8 cellular contexts compared by ENCODE assay signal in genomic region chr12:56448860-56449621, GRCh38. TPM values are rescaled to one million over a fixed set of nuclear protein-coding genes. Genes with fewer than 3 reads are reported as not detected.
DNase-seq lines count a peak whose midpoint lies in the region; ATAC-seq, FAIRE-seq and TF ChIP-seq lines count a peak whose summit lies in the region.

A gene with protein sequence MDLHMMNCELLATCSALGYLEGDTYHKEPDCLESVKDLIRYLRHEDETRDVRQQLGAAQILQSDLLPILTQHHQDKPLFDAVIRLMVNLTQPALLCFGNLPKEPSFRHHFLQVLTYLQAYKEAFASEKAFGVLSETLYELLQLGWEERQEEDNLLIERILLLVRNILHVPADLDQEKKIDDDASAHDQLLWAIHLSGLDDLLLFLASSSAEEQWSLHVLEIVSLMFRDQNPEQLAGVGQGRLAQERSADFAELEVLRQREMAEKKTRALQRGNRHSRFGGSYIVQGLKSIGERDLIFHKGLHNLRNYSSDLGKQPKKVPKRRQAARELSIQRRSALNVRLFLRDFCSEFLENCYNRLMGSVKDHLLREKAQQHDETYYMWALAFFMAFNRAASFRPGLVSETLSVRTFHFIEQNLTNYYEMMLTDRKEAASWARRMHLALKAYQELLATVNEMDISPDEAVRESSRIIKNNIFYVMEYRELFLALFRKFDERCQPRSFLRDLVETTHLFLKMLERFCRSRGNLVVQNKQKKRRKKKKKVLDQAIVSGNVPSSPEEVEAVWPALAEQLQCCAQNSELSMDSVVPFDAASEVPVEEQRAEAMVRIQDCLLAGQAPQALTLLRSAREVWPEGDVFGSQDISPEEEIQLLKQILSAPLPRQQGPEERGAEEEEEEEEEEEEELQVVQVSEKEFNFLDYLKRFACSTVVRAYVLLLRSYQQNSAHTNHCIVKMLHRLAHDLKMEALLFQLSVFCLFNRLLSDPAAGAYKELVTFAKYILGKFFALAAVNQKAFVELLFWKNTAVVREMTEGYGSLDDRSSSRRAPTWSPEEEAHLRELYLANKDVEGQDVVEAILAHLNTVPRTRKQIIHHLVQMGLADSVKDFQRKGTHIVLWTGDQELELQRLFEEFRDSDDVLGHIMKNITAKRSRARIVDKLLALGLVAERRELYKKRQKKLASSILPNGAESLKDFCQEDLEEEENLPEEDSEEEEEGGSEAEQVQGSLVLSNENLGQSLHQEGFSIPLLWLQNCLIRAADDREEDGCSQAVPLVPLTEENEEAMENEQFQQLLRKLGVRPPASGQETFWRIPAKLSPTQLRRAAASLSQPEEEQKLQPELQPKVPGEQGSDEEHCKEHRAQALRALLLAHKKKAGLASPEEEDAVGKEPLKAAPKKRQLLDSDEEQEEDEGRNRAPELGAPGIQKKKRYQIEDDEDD (minus strand): TSS chr12:56449426. CDS start chr12:56434170, 15,256 bp downstream.

- CTCF ChIA-PET in A549 (lab: Yijun Ruan, JAX) = interaction anchor here (0.8 to 5.4 kb wide), 7 partner anchors 10 to 260 kb away, joined by 3 to 34 read pairs (median 6); partner anchors contain the start of gene SMARCC2
- CTCF ChIA-PET in mammary epithelial cell (lab: Charles Lee; ENCODE audit: low non-redundant PET) = no interaction called here

- peak within 1 kb of the TSS; percentile 97 for H2AFZ ChIP-seq in mammary epithelial cell (ENCODE audit: low read depth, low read length)

- 2% methylated on average over 52 of the region's 58 CpGs for WGBS in A549 (ENCODE audit: missing lambda C conversion rate)
- WGBS in mammary epithelial cell (ENCODE audit: low coverage, missing lambda C conversion rate) = 0% methylated on average over 16 of the region's 58 CpGs

- peak; percentile 97 to 98 for ATAC-seq in A549
- peak; percentile 84 for ATAC-seq in GM18861 (IDR thresholded peaks at IDR 0.05; ENCODE audit: unreplicated experiment)
- peak; percentile 93 for ATAC-seq in HG03097 (IDR thresholded peaks at IDR 0.05; ENCODE audit: low FRiP score, unreplicated experiment)

- H3K79me2 ChIP-seq in mammary epithelial cell (ENCODE audit: insufficient read depth, low read length) = peaks cover 21% of the 10 kb centered on the region

- H3K4me3 ChIP-seq in A549 = peak within 1 kb of the TSS; percentile 59
- peak within 1 kb of the TSS; percentile 80 to 95 (median 88) for H3K4me3 ChIP-seq in mammary epithelial cell (replicated peaks in 1 of 3; ENCODE audit: insufficient read depth in 1 of 3, low read depth in 2 of 3, low read length in 3 of 3)
- H3K4me3 ChIP-seq in iPS-20b (ENCODE audit: low read length) = peak within 1 kb of the TSS; percentile 98
- peak within 1 kb of the TSS; percentile 61 to 91 (median 77) for H3K4me3 ChIP-seq in skin epidermis

- H3K27ac ChIP-seq in A549 = peak within 1 kb of the TSS; percentile 84 to 92
- peak within 1 kb of the TSS; percentile 85 for H3K27ac ChIP-seq in VCaP
- peak within 1 kb of the TSS; percentile 83 for H3K27ac ChIP-seq in mammary epithelial cell (ENCODE audit: insufficient read depth, low read depth, low read length)
- H3K27ac ChIP-seq in iPS-20b (ENCODE audit: low read length) = peak within 1 kb of the TSS; percentile 95
- peak within 1 kb of the TSS; percentile 51 to 88 (median 82) for H3K27ac ChIP-seq in skin epidermis

- FAIRE-seq in A549 (lab: Jason Lieb, UNC) = peak; percentile 63

- peak; percentile 93 to 99 for DNase-seq in A549 (ENCODE audit: low read depth in 1 of 2, low spot score in 1 of 2)
- peak; percentile 92 for DNase-seq in NCI-H2171 treated with DMSO at 0.1 percent for 48 hours (lab: John Stamatoyannopoulos, UW)
- peak; percentile 89 for DNase-seq in mammary epithelial cell

- dilution Hi-C loops in mammary epithelial cell (cut with HindIII; ENCODE audit: low sequenced_read_pairs) = loop anchor here (5.0 kb wide), 2 partner anchors 62 to 107 kb away; no protein-coding TSS in a partner anchor

- H3K4me1 ChIP-seq in A549 (peaks cover 9% of the 10 kb centered on the region), mammary epithelial cell (ENCODE audit: insufficient read depth, low read length) (peaks cover 4% of the 10 kb centered on the region), iPS-20b (ENCODE audit: insufficient read depth, low read length) (peaks cover 8% of the 10 kb centered on the region; the same call in 1 of the 2 replicates)

- H3K4me2 ChIP-seq in A549 = peak within 1 kb of the TSS; percentile 78
- H3K4me2 ChIP-seq in mammary epithelial cell (ENCODE audit: insufficient read depth, low read depth, low read length) = peak within 1 kb of the TSS; percentile 97

- intact Hi-C loops in mammary epithelial cell (cut with micrococcal nuclease) = loop anchor here (5.0 kb wide), 1 partner anchor 62 kb away; no protein-coding TSS in a partner anchor

- POLR2A ChIA-PET in A549 (lab: Yijun Ruan, JAX) = interaction anchor here (0.5 to 2.2 kb wide), 13 partner anchors 10 to 253 kb away, joined by 3 to 14 read pairs (median 4); partner anchors contain the start of genes CNPY2, PAN2, RNF41 and SPRYD4

- H4K20me1 ChIP-seq in mammary epithelial cell (ENCODE audit: insufficient read depth, low read length) = no peaks in the 10 kb centered on the region

- TF ChIP-seq CTCF in A549 (IDR thresholded peaks at IDR 0.05) (no peak), VCaP (conservative IDR thresholded peaks at IDR 0.05) (0 out of 2 replicates have a peak, but pooled peaks have one; percentile 3), mammary epithelial cell (conservative IDR thresholded peaks at IDR 0.05 in 1 of 2, IDR thresholded peaks at IDR 0.05 in 1 of 2; ENCODE audit: extremely low read depth in 1 of 2, insufficient read depth in 1 of 2, low read depth in 1 of 2, low read length in 2 of 2) (peak in 1 of 2 donors; percentile 4)

- in situ Hi-C loops in mammary epithelial cell (cut with MboI; ENCODE audit: low sequenced_read_pairs in 2 of 2) = no loop called here

- TF ChIP-seq RAD21 in A549 (conservative IDR thresholded peaks at IDR 0.05 in 1 of 2, IDR thresholded peaks at IDR 0.05 in 1 of 2) = no peak

- H3K27me3 ChIP-seq in mammary epithelial cell (ENCODE audit: insufficient read depth, low read length) = no peaks in the 10 kb centered on the region
- H3K27me3 ChIP-seq in iPS-20b (ENCODE audit: insufficient read depth, low read length) = no peaks in the 10 kb centered on the region

- peak; percentile 87 for TF ChIP-seq POLR2A in A549 (IDR thresholded peaks at IDR 0.05; ENCODE audit: low read length)

- H3K36me3 ChIP-seq in mammary epithelial cell (ENCODE audit: insufficient read depth, low read length) (no peaks in the 10 kb centered on the region), iPS-20b (ENCODE audit: insufficient read depth, low read depth, low read length) (0 out of 2 replicates have a peak, but pooled peaks cover 6% of the 10 kb centered on the region)

- BruUV-seq in mammary epithelial cell (replicated peaks; lab: Mats Ljungman, UMichigan) = TSS peak; percentile 65

- H3K9ac ChIP-seq in mammary epithelial cell (ENCODE audit: insufficient read depth, low read length) (peak within 1 kb of the TSS; percentile 86), iPS-20b (ENCODE audit: low read depth, low read length) (peak within 1 kb of the TSS; percentile 99)

- TF ChIP-seq EP300 in A549 (IDR thresholded peaks at IDR 0.05) = no peak

- H3K9me3 ChIP-seq in A549 = no peaks in the 10 kb centered on the region
- no peaks in the 10 kb centered on the region for H3K9me3 ChIP-seq in mammary epithelial cell (replicated peaks; ENCODE audit: insufficient read depth, low read length)
- 0 out of 2 replicates have a peak, but pooled peaks cover 9% of the 10 kb centered on the region for H3K9me3 ChIP-seq in iPS-20b (ENCODE audit: insufficient read depth, low read depth, low read length)

TF ChIP-seq in A549, 52 proteins besides CTCF, POLR2A, EP300 and RAD21 (continues in another document):
- TF ChIP-seq PHF8 (IDR thresholded peaks at IDR 0.05; ENCODE audit: borderline replicate concordance, low read depth) (no peak; the same call in 1 of the 2 replicates), SREBF2 (IDR thresholded peaks at IDR 0.05) (no peak), KDM5A (IDR thresholded peaks at IDR 0.05) (0 out of 2 replicates have a peak, but pooled peaks have one; percentile 32), HOXA7 (CRISPR knock-in tag; IDR thresholded peaks at IDR 0.05) (no peak), CHD2 (IDR thresholded peaks at IDR 0.05; ENCODE audit: low read length, partially characterized antibody) (no peak), POLR2AphosphoS2 (conservative IDR thresholded peaks at IDR 0.05; ENCODE audit: low read length) (no peak), HES2 (IDR thresholded peaks at IDR 0.05) (no peak), FOSB (CRISPR knock-in tag; IDR thresholded peaks at IDR 0.05) (no peak), RFX5 (IDR thresholded peaks at IDR 0.05) (no peak), HOXB5 (CRISPR knock-in tag; IDR thresholded peaks at IDR 0.05) (0 out of 2 replicates have a peak, but pooled peaks have one; percentile 13), FOXS1 (CRISPR knock-in tag; IDR thresholded peaks at IDR 0.05) (no peak)
- TF ChIP-seq, protein P1, sequence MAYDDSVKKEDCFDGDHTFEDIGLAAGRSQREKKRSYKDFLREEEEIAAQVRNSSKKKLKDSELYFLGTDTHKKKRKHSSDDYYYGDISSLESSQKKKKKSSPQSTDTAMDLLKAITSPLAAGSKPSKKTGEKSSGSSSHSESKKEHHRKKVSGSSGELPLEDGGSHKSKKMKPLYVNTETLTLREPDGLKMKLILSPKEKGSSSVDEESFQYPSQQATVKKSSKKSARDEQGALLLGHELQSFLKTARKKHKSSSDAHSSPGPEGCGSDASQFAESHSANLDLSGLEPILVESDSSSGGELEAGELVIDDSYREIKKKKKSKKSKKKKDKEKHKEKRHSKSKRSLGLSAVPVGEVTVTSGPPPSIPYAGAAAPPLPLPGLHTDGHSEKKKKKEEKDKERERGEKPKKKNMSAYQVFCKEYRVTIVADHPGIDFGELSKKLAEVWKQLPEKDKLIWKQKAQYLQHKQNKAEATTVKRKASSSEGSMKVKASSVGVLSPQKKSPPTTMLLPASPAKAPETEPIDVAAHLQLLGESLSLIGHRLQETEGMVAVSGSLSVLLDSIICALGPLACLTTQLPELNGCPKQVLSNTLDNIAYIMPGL (CRISPR knock-in tag; IDR thresholded peaks at IDR 0.05; ENCODE audit: borderline replicate concordance) = no peak

RNA-seq across cellular contexts. Expression of the gene that starts here (rescaled TPM):
- 17.6 and 34.3 TPM in 2 replicates for polyA plus RNA-seq in A549 (2011; rRNA removed)
- 19.0 and 24.3 TPM in 2 replicates for polyA plus RNA-seq in A549 (2012; cell fraction: cytosol; rRNA removed)
- polyA plus RNA-seq in A549 (2012; cell fraction: nucleus; rRNA removed) = 31.4 and 57.5 TPM in 2 replicates
- 51.4 to 60.1 TPM (median 57.4 TPM) in 3 replicates for polyA plus RNA-seq in A549 (2017; fragmentation: RNase III; extraction: RNeasy Plus Mini Kit Qiagen cat#74134 plus additional on column Dnase treatment)
- polyA minus RNA-seq in A549 (2011; rRNA and poly(A)+ RNA removed) = 22.9 and 29.3 TPM in 2 replicates
- 10 to 100 TPM in 1 of 2 donors, 1 to 10 TPM in 1; 4.5 to 21.7 TPM for total RNA-seq in mammary epithelial cell
- polyA plus RNA-seq in mammary epithelial cell = 2.6 TPM
- 13.6 TPM for polyA minus RNA-seq in mammary epithelial cell

Comparison
In these comparisons a context has a peak if more than half of its experiments do, and no peak if none do; other contexts are left out.
1. Peak in every context shown above with its lines: DNase-seq, ATAC-seq, H3K4me3 ChIP-seq and H3K27ac ChIP-seq.